ENCODE assay signal across 15 cellular contexts in genomic region chr7:82821037-82821436, GRCh38.
DNase-seq lines count a peak whose midpoint lies in the region; ATAC-seq and TF ChIP-seq lines count a peak whose summit lies in the region.
"Had no signal": no experiment of that assay in that cellular context is flagged by ENCODE, and none has a peak within 500 bp of the region (broad histone marks: within the 10 kb centered on the region; RNA-seq: fewer than 3 reads in every experiment).

No MANE protein-coding gene starts in this region.

- H3K9me3 ChIP-seq in OCI-LY1 (ENCODE audit: low read length) (no peaks in the 10 kb centered on the region), spleen (no peaks in the 10 kb centered on the region)
- H3K9me3 ChIP-seq: Caco-2, HAP-1 had no signal

- H2AFZ ChIP-seq in OCI-LY1 (ENCODE audit: low read length), result peak overlapping the region; percentile 57; the same call in 1 of the 2 replicates

- H4K20me1 ChIP-seq in OCI-LY1 (ENCODE audit: insufficient read depth, low read length), result no peaks in the 10 kb centered on the region

- TF ChIP-seq POLR2A in spleen (IDR thresholded peaks at IDR 0.05), result no peak

- no peaks in the 10 kb centered on the region for H3K36me3 ChIP-seq in OCI-LY1 (ENCODE audit: insufficient read depth, low read length)
- H3K36me3 ChIP-seq in spleen, result no peaks in the 10 kb centered on the region
- H3K36me3 ChIP-seq: HAP-1 had no signal

- no peaks in the 10 kb centered on the region for H3K79me2 ChIP-seq in OCI-LY1 (ENCODE audit: insufficient read depth, low read length)

- H3K9ac ChIP-seq in OCI-LY1 (ENCODE audit: low read length), result no peak overlapping the region

- no peaks in the 10 kb centered on the region for H3K27me3 ChIP-seq in OCI-LY1 (ENCODE audit: insufficient read depth, low read length)
- H3K27me3 ChIP-seq in spleen (replicated peaks in 1 of 7), result no peaks in the 10 kb centered on the region

- no peak for TF ChIP-seq CTCF in OCI-LY1 (IDR thresholded peaks at IDR 0.05; ENCODE audit: low read length)
- TF ChIP-seq CTCF in spleen (IDR thresholded peaks at IDR 0.05 in 8 of 11, conservative IDR thresholded peaks at IDR 0.05 in 3 of 11), result no peak

- H3K4me2 ChIP-seq in OCI-LY1 (ENCODE audit: low read length), result no peak overlapping the region

- H3K4me3 ChIP-seq in OCI-LY1 (ENCODE audit: low read depth, low read length, poor library complexity, severe bottlenecking) (no peak overlapping the region), spleen (no peak overlapping the region)
- H3K4me3 ChIP-seq: HAP-1 had no signal

- intact Hi-C loops in spleen (cut with DNase I; ENCODE audit: low total_unique reads), result no loop called here

- H3K27ac ChIP-seq in OCI-LY1 (ENCODE audit: low read depth, low read length, poor library complexity, severe bottlenecking) (no peak overlapping the region), spleen (no peak overlapping the region)
- H3K27ac ChIP-seq: C4-2B had no signal

- 83 to 100% (median 90%) methylated on average over 1 of the region's 1 CpG for WGBS in spleen, 5 donors

- H3K4me1 ChIP-seq in OCI-LY1 (ENCODE audit: insufficient read depth, low read length, severe bottlenecking) (peaks cover 14% of the 10 kb centered on the region), spleen (no peaks in the 10 kb centered on the region)
- H3K4me1 ChIP-seq: Caco-2 had no signal

- peak; percentile 23 for DNase-seq in iPS-NIHi11 (ENCODE audit: low spot score)
- peak; percentile 28 for DNase-seq in spleen
- DNase-seq in NOMO-1 treated with dmso at 0.1 percent for 144 hours (lab: John Stamatoyannopoulos, UW; ENCODE audit: unreplicated experiment), result no peak
- DNase-seq: Caco-2; CD4-positive, CD25-positive, alpha-beta regulatory T cell; CD8-positive, alpha-beta T cell; DMS153; DND-41; GOT3; HFFc6 had no signal

- ATAC-seq in HG03565 (IDR thresholded peaks at IDR 0.05; ENCODE audit: unreplicated experiment), result no peak
- no peak for ATAC-seq in HG02588 (IDR thresholded peaks at IDR 0.05; ENCODE audit: unreplicated experiment)
- ATAC-seq: CD8-positive, alpha-beta T cell had no signal

- no peaks in the 10 kb centered on the region for H3F3A ChIP-seq in OCI-LY1 (ENCODE audit: insufficient read depth, low read length)

- no peaks in the 10 kb centered on the region for H3K9me2 ChIP-seq in OCI-LY1 (ENCODE audit: low read depth, low read length)
